In genomic region chr9:69016366-69017096, GRCh38 we compare ENCODE assay signal across 27 cellular contexts. TPM values are rescaled to one million over a fixed set of nuclear protein-coding genes. Genes with fewer than 3 reads are reported as not detected.
"Had no signal": no experiment of that assay in that cellular context is flagged by ENCODE, and none has a peak within 500 bp of the region (broad histone marks: within the 10 kb centered on the region; RNA-seq: fewer than 3 reads in every experiment).

No MANE protein-coding gene starts in this region.

- H3K27me3 Mint-ChIP-seq: memory B cell had no signal

- H3K36me3 Mint-ChIP-seq: memory B cell, mesothelial cell of epicardium, natural killer cell had no signal

- H3K79me2 ChIP-seq: parathyroid adenoma had no signal

- ATAC-seq: gastroesophageal sphincter, left lung, lower lobe of right lung, natural killer cell, sciatic nerve had no signal

- H3K4me3 Mint-ChIP-seq: memory B cell, mesothelial cell of epicardium, natural killer cell had no signal

- H3K9me3 ChIP-seq: gastroesophageal sphincter, left lung, lower lobe of right lung, prostate gland, stomach, thoracic aorta, transverse colon had no signal

- H3K36me3 ChIP-seq: gastroesophageal sphincter, left lung, lower lobe of right lung, prostate gland, stomach, thoracic aorta, transverse colon had no signal

- H3K9ac ChIP-seq: parathyroid adenoma had no signal

- DNase-seq: cortex of kidney; effector CD8-positive, alpha-beta T cell; glutamatergic neuron; islet precursor cell; left lung; lower lobe of right lung; natural killer cell; stimulated activated CD4-positive, alpha-beta T cell treated with anti-CD3 and anti-CD28 coated beads, Interleukin-12 subunit alpha, Interleukin-12 subunit beta, amount 100 ng/mL, for 4 hours; stimulated activated naive CD4-positive, alpha-beta T cell; stomach; transverse colon had no signal

- H3K9me3 Mint-ChIP-seq: memory B cell, mesothelial cell of epicardium, natural killer cell had no signal

- H3K27ac ChIP-seq: gastroesophageal sphincter, left lung, lower lobe of right lung, parathyroid adenoma, prostate gland, skin epidermis, stomach, thoracic aorta, transverse colon had no signal

- H3K4me1 ChIP-seq: left lung, lower lobe of right lung, parathyroid adenoma, prostate gland had no signal

- H3K27ac Mint-ChIP-seq: memory B cell, mesothelial cell of epicardium, natural killer cell had no signal

- H3K27me3 ChIP-seq: dorsolateral prefrontal cortex, gastroesophageal sphincter, left lung, stomach, transverse colon had no signal

- H3K4me1 Mint-ChIP-seq: mesothelial cell of epicardium had no signal

- H2AFZ ChIP-seq: parathyroid adenoma had no signal

- H3K4me3 ChIP-seq: dorsolateral prefrontal cortex, gastroesophageal sphincter, left lung, lower lobe of right lung, prostate gland, skin epidermis, stomach, thoracic aorta, transverse colon had no signal

RNA-seq across cellular contexts. Expression of gene PRKACG, which starts 2.6 kb away (rescaled TPM):
- total RNA-seq: dorsolateral prefrontal cortex, fibroblast of villous mesenchyme, gastroesophageal sphincter, left lung, lower lobe of right lung, mesothelial cell of epicardium, mucosa of gallbladder, myocyte, natural killer cell, omental fat pad, renal cortical epithelial cell, sciatic nerve, stomach, thoracic aorta, transverse colon, urinary bladder had no signal
- polyA plus RNA-seq: esophagus, stomach, urinary bladder had no signal
